16 cellular contexts compared by ENCODE assay signal in genomic region chr14:39827901-39828655, GRCh38.
DNase-seq lines count a peak whose midpoint lies in the region; ATAC-seq, FAIRE-seq and TF ChIP-seq lines count a peak whose summit lies in the region.
"Had no signal": no experiment of that assay in that cellular context is flagged by ENCODE, and none has a peak within 500 bp of the region (broad histone marks: within the 10 kb centered on the region; RNA-seq: fewer than 3 reads in every experiment).

No MANE protein-coding gene starts in this region.

- 0% methylated on average over 2 of the region's 2 CpGs for WGBS in GM12878 (ENCODE audit: insufficient coverage, insufficient replicate concordance, low lambda C conversion rate, missing lambda C conversion rate)

- POLR2A ChIA-PET in GM12878 (lab: Charles Lee), result no interaction called here
- POLR2A ChIA-PET in CD4-positive, alpha-beta memory T cell (lab: Charles Lee; ENCODE audit: partially characterized antibody), result no interaction called here

- H3K9me2 ChIP-seq in Karpas-422 (replicated peaks; ENCODE audit: insufficient read depth, low read length), result no peaks in the 10 kb centered on the region
- H3K9me2 ChIP-seq: SK-N-SH had no signal

- in situ Hi-C loops in GM12878 (cut with MboI), result no loop called here

- H3K4me3 ChIP-seq in GM12878 (no peak overlapping the region), coronary artery (no peak overlapping the region), Karpas-422 (ENCODE audit: low read length) (no peak overlapping the region)
- no peak overlapping the region for H3K4me3 ChIP-seq in CD4-positive, alpha-beta memory T cell (ENCODE audit: low read length in 2 of 2)
- H3K4me3 ChIP-seq: upper lobe of left lung had no signal

- H3K79me2 ChIP-seq in GM12878 (ENCODE audit: control insufficient read depth, insufficient read depth, low read length) (no peaks in the 10 kb centered on the region), Karpas-422 (ENCODE audit: low read length) (no peaks in the 10 kb centered on the region)

- peaks cover 0 to 14% (median 5%) of the 10 kb centered on the region in 8 donors for H3K9me3 Mint-ChIP-seq in CD4-positive, alpha-beta memory T cell
- H3K9me3 Mint-ChIP-seq: activated naive CD4-positive, alpha-beta T cell treated with anti-CD3 and anti-CD28 coated beads, Interleukin-2, amount 50 U/mL, for 24 hours had no signal

- no peak for FAIRE-seq in GM12878 (lab: Jason Lieb, UNC)
- FAIRE-seq: kidney had no signal

- H3K4me3 Mint-ChIP-seq in CD4-positive, alpha-beta memory T cell, result no peak overlapping the region
- H3K4me3 Mint-ChIP-seq: activated naive CD4-positive, alpha-beta T cell treated with anti-CD3 and anti-CD28 coated beads, Interleukin-2, amount 50 U/mL, for 24 hours; nephron had no signal

- no TSS peak for BruUV-seq in GM12878 (replicated peaks; lab: Mats Ljungman, UMichigan)

- DNase-seq in GM12878 (ENCODE audit: low read depth, low spot score), result peak; percentile 21
- no peak for DNase-seq in coronary artery (ENCODE audit: low spot score)
- DNase-seq in CD4-positive, alpha-beta memory T cell, result no peak
- no peak for DNase-seq in DMS153 (lab: John Stamatoyannopoulos, UW)
- DNase-seq in Karpas-422, result no peak
- DNase-seq: activated CD4-positive, alpha-beta T cell treated with anti-CD3 and anti-CD28 coated beads for 4 hours; KG1; kidney; NCI-H524 treated with DMSO at 0.1 percent for 48 hours; SK-N-SH; upper lobe of left lung had no signal

- no peaks in the 10 kb centered on the region for H3K36me3 ChIP-seq in GM12878 (ENCODE audit: control insufficient read depth in 2 of 2, insufficient read depth in 2 of 2, low read length in 1 of 2)
- no peaks in the 10 kb centered on the region for H3K36me3 ChIP-seq in CD4-positive, alpha-beta memory T cell (ENCODE audit: insufficient read depth, low read length)
- H3K36me3 ChIP-seq in Karpas-422 (ENCODE audit: insufficient read depth, low read length), result no peaks in the 10 kb centered on the region
- H3K36me3 ChIP-seq: upper lobe of left lung had no signal

- H3K9ac ChIP-seq in GM12878 (ENCODE audit: control insufficient read depth, insufficient read depth, low read length) (no peak overlapping the region), Karpas-422 (ENCODE audit: low read length) (no peak overlapping the region)
- H3K9ac ChIP-seq: SK-N-SH had no signal

- 0 out of 4 replicates have a peak, but pooled peaks of 1 of the 2 experiments have one; percentile 25 for TF ChIP-seq EP300 in GM12878 (IDR thresholded peaks at IDR 0.05; ENCODE audit: borderline replicate concordance in 1 of 2, control insufficient read depth in 1 of 2, low read depth in 2 of 2, low read length in 2 of 2)

- H3K27me3 Mint-ChIP-seq in CD4-positive, alpha-beta memory T cell, result no peaks in the 10 kb centered on the region
- H3K27me3 Mint-ChIP-seq: activated naive CD4-positive, alpha-beta T cell treated with anti-CD3 and anti-CD28 coated beads, Interleukin-2, amount 50 U/mL, for 24 hours had no signal

- H3K4me2 ChIP-seq in GM12878 (ENCODE audit: control insufficient read depth, insufficient read depth) (no peak overlapping the region; the same call in 1 of the 2 replicates), Karpas-422 (ENCODE audit: low read depth, low read length, poor library complexity, severe bottlenecking) (no peak overlapping the region)
- H3K4me2 ChIP-seq: SK-N-SH had no signal

- SMC1A ChIA-PET in GM12878 (lab: Charles Lee; ENCODE audit: uncharacterized antibody, unreplicated experiment), result no interaction called here

- H4K20me1 ChIP-seq in GM12878 (ENCODE audit: control insufficient read depth, insufficient read depth) (no peaks in the 10 kb centered on the region), Karpas-422 (ENCODE audit: insufficient read depth, low read depth, low read length) (no peaks in the 10 kb centered on the region)

- CTCF ChIA-PET in GM12878 (lab: Yijun Ruan, JAX), result no interaction called here
- CTCF ChIA-PET in CD4-positive, alpha-beta memory T cell (lab: Charles Lee; ENCODE audit: partially characterized antibody), result no interaction called here

- H3K4me1 Mint-ChIP-seq in CD4-positive, alpha-beta memory T cell, result no peaks in the 10 kb centered on the region
- H3K4me1 Mint-ChIP-seq: activated naive CD4-positive, alpha-beta T cell treated with anti-CD3 and anti-CD28 coated beads, Interleukin-2, amount 50 U/mL, for 24 hours; nephron had no signal

- intact Hi-C loops in GM12878 (cut with micrococcal nuclease; ENCODE audit: unreplicated experiment), result loop anchor here (1.0 kb wide), 1 partner anchor 84 kb away; no protein-coding TSS in a partner anchor
- intact Hi-C loops in CD4-positive, alpha-beta memory T cell (cut with micrococcal nuclease), result no loop called here

- H3K4me1 ChIP-seq in GM12878 (ENCODE audit: control insufficient read depth, insufficient read depth, low read length) (no peaks in the 10 kb centered on the region), Karpas-422 (ENCODE audit: low read length) (no peaks in the 10 kb centered on the region)
- no peaks in the 10 kb centered on the region for H3K4me1 ChIP-seq in CD4-positive, alpha-beta memory T cell (ENCODE audit: insufficient read depth, low read length)
- H3K4me1 ChIP-seq: upper lobe of left lung had no signal

- peaks cover 0 to 3% of the 10 kb centered on the region in 2 donors for H3K36me3 Mint-ChIP-seq in CD4-positive, alpha-beta memory T cell
- H3K36me3 Mint-ChIP-seq: activated naive CD4-positive, alpha-beta T cell treated with anti-CD3 and anti-CD28 coated beads, Interleukin-2, amount 50 U/mL, for 24 hours had no signal

- no peak for TF ChIP-seq POLR2A in GM12878 (IDR thresholded peaks at IDR 0.05; ENCODE audit: low read depth, low read length)

- TF ChIP-seq CTCF in GM12878 (IDR thresholded peaks at IDR 0.05 in 2 of 3, conservative IDR thresholded peaks at IDR 0.05 in 1 of 3; ENCODE audit: control insufficient read depth in 2 of 3, extremely low read depth in 1 of 3, insufficient read depth in 1 of 3, low read depth in 3 of 3, low read length in 3 of 3) (no peak), coronary artery (IDR thresholded peaks at IDR 0.05) (no peak)

- no peak overlapping the region for H2AFZ ChIP-seq in GM12878 (ENCODE audit: control insufficient read depth, low read depth, low read length)
- H2AFZ ChIP-seq in Karpas-422 (ENCODE audit: low read length), result no peak overlapping the region

- H3K27me3 ChIP-seq in GM12878 (replicated peaks in 1 of 2; ENCODE audit: control insufficient read depth in 2 of 2, insufficient read depth in 2 of 2, low read length in 1 of 2) (no peaks in the 10 kb centered on the region; a peak in 1 of 4 replicates), Karpas-422 (ENCODE audit: low read length) (no peaks in the 10 kb centered on the region)
- no peaks in the 10 kb centered on the region for H3K27me3 ChIP-seq in CD4-positive, alpha-beta memory T cell (ENCODE audit: insufficient read depth, low read length)
- H3K27me3 ChIP-seq: upper lobe of left lung had no signal

- no peak overlapping the region for H3K27ac ChIP-seq in GM12878 (ENCODE audit: control insufficient read depth, insufficient read depth)
- H3K27ac ChIP-seq in coronary artery, result no peak overlapping the region
- no peak overlapping the region for H3K27ac ChIP-seq in CD4-positive, alpha-beta memory T cell (ENCODE audit: low read depth, low read length)
- no peak overlapping the region for H3K27ac ChIP-seq in Karpas-422 (ENCODE audit: low read length)
- H3K27ac ChIP-seq: upper lobe of left lung had no signal

- H3K27ac Mint-ChIP-seq in CD4-positive, alpha-beta memory T cell, result no peak overlapping the region
- H3K27ac Mint-ChIP-seq: activated naive CD4-positive, alpha-beta T cell treated with anti-CD3 and anti-CD28 coated beads, Interleukin-2, amount 50 U/mL, for 24 hours; nephron had no signal

- H3K9me3 ChIP-seq in GM12878 (replicated peaks; ENCODE audit: control insufficient read depth, insufficient read depth, low read length) (no peaks in the 10 kb centered on the region), Karpas-422 (ENCODE audit: low read length) (no peaks in the 10 kb centered on the region)
- no peaks in the 10 kb centered on the region for H3K9me3 ChIP-seq in CD4-positive, alpha-beta memory T cell (ENCODE audit: control insufficient read depth in 1 of 2, low read length in 2 of 2)
- H3K9me3 ChIP-seq: SK-N-SH, upper lobe of left lung had no signal

- RAD21 ChIA-PET in GM12878 (lab: Charles Lee; ENCODE audit: unreplicated experiment), result interaction anchor here (1.0 kb wide), 1 partner anchor 48 kb away, joined by 3 read pairs; no protein-coding TSS in a partner anchor

- ATAC-seq in GM19025 (IDR thresholded peaks at IDR 0.05; ENCODE audit: low read depth, unreplicated experiment), result peak; percentile 98
- ATAC-seq in GM21619 (IDR thresholded peaks at IDR 0.05; ENCODE audit: unreplicated experiment), result peak; percentile 99
- ATAC-seq in HG03097 (IDR thresholded peaks at IDR 0.05; ENCODE audit: low FRiP score, unreplicated experiment), result peak; percentile 96
- ATAC-seq in GM12878, result peak; percentile 98

- peak; percentile 19; the same call in 1 of the 2 replicates for TF ChIP-seq RAD21 in GM12878 (IDR thresholded peaks at IDR 0.05; ENCODE audit: insufficient read depth, low read depth, low read length)

TF ChIP-seq in GM12878, 131 proteins besides CTCF, POLR2A, EP300 and RAD21 (continues in another document):
- TF ChIP-seq CBX5 (IDR thresholded peaks at IDR 0.05; ENCODE audit: low read depth) (0 out of 2 replicates have a peak, but pooled peaks have one; percentile 51), SMARCA5 (IDR thresholded peaks at IDR 0.05) (no peak), RBBP5 (conservative IDR thresholded peaks at IDR 0.05) (no peak), WRNIP1 (IDR thresholded peaks at IDR 0.05; ENCODE audit: borderline replicate concordance, low read depth, low read length) (no peak), ATF3 (IDR thresholded peaks at IDR 0.05; ENCODE audit: borderline replicate concordance, extremely low read depth, low read depth, low read length) (no peak), JUNB (IDR thresholded peaks at IDR 0.05) (peak; percentile 90), MEF2B (IDR thresholded peaks at IDR 0.05; ENCODE audit: partially characterized antibody, poor library complexity, severe bottlenecking) (peak; percentile 34), IKZF2 (IDR thresholded peaks at IDR 0.05) (peak in 1 of 2 experiments; percentile 59; a peak in 2 of 4 replicates)
